In genomic region chr4:85423414-85423813, GRCh38 we compare ENCODE assay signal across 17 cellular contexts. TPM values are rescaled to one million over a fixed set of nuclear protein-coding genes. Genes with fewer than 3 reads are reported as not detected.
DNase-seq lines count a peak whose midpoint lies in the region; ATAC-seq, FAIRE-seq and TF ChIP-seq lines count a peak whose summit lies in the region.
"Had no signal": no experiment of that assay in that cellular context is flagged by ENCODE, and none has a peak within 500 bp of the region (broad histone marks: within the 10 kb centered on the region; RNA-seq: fewer than 3 reads in every experiment).

No MANE protein-coding gene starts in this region.

- H3K27ac ChIP-seq in GM23248 (no peak overlapping the region), keratinocyte (ENCODE audit: control insufficient read depth, insufficient read depth, low read length) (no peak overlapping the region), smooth muscle cell (ENCODE audit: low read depth) (no peak overlapping the region)
- H3K27ac ChIP-seq: colonic mucosa, PC-9 had no signal

- H3K9me3 ChIP-seq in GM23248 (ENCODE audit: low read depth) = no peaks in the 10 kb centered on the region
- H3K9me3 ChIP-seq in keratinocyte (ENCODE audit: control insufficient read depth, low read depth, low read length) = no peaks in the 10 kb centered on the region
- no peaks in the 10 kb centered on the region for H3K9me3 ChIP-seq in smooth muscle cell (replicated peaks; ENCODE audit: low read depth)
- H3K9me3 ChIP-seq: colonic mucosa had no signal

- dilution Hi-C loops in keratinocyte (cut with MboI; ENCODE audit: extremely low pct_ligation_motif_present, low sequenced_read_pairs) = no loop called here

- FAIRE-seq in keratinocyte (lab: Jason Lieb, UNC) = peak; percentile 29

- H3K27me3 ChIP-seq in GM23248 (replicated peaks; ENCODE audit: insufficient read depth) (no peaks in the 10 kb centered on the region), keratinocyte (ENCODE audit: control insufficient read depth, extremely low read depth, insufficient read depth, low read length) (no peaks in the 10 kb centered on the region), smooth muscle cell (ENCODE audit: low read depth) (no peaks in the 10 kb centered on the region)
- H3K27me3 ChIP-seq: colonic mucosa had no signal

- TF ChIP-seq CTCF in keratinocyte (optimal IDR thresholded peaks at IDR 0.05 in 1 of 3, IDR thresholded peaks at IDR 0.05 in 1 of 3, conservative IDR thresholded peaks at IDR 0.05 in 1 of 3; ENCODE audit: extremely low read depth in 1 of 3, insufficient read depth in 2 of 3, low read length in 3 of 3) (no peak), smooth muscle cell (IDR thresholded peaks at IDR 0.05; ENCODE audit: borderline replicate concordance, insufficient read depth, poor library complexity, severe bottlenecking) (no peak)

- no peaks in the 10 kb centered on the region for H3K79me2 ChIP-seq in GM23248 (ENCODE audit: insufficient read depth)
- no peaks in the 10 kb centered on the region for H3K79me2 ChIP-seq in keratinocyte (ENCODE audit: control insufficient read depth, insufficient read depth, low read length)
- no peaks in the 10 kb centered on the region for H3K79me2 ChIP-seq in smooth muscle cell (ENCODE audit: low read depth)

- 29 to 33% methylated on average over 2 of the region's 2 CpGs for WGBS in GM23248 (ENCODE audit: low coverage in 1 of 2, low lambda C conversion rate in 2 of 2, missing lambda C conversion rate in 2 of 2), 2 experiments
- WGBS in smooth muscle cell (ENCODE audit: low lambda C conversion rate) = 79% methylated on average over 2 of the region's 2 CpGs

- H3K4me2 ChIP-seq in GM23248 (ENCODE audit: unreplicated experiment) = no peak overlapping the region
- H3K4me2 ChIP-seq in keratinocyte (ENCODE audit: control insufficient read depth, extremely low read depth, insufficient read depth, low read depth, low read length) = no peak overlapping the region
- H3K4me2 ChIP-seq in smooth muscle cell = no peak overlapping the region
- H3K4me2 ChIP-seq: PC-9 had no signal

- in situ Hi-C loops in GM23248 (cut with MboI) = no loop called here

- H4K20me1 ChIP-seq in GM23248 (ENCODE audit: insufficient read depth) (no peaks in the 10 kb centered on the region), keratinocyte (ENCODE audit: control insufficient read depth, extremely low read depth, insufficient read depth, low read length) (no peaks in the 10 kb centered on the region), smooth muscle cell (ENCODE audit: low read depth) (no peaks in the 10 kb centered on the region)

- H2AFZ ChIP-seq in GM23248 (no peak overlapping the region), keratinocyte (ENCODE audit: control insufficient read depth, low read length) (no peak overlapping the region), smooth muscle cell (ENCODE audit: low read depth) (no peak overlapping the region)
- H2AFZ ChIP-seq: PC-9 had no signal

- no peaks in the 10 kb centered on the region for H3K9me2 ChIP-seq in GM23248 (ENCODE audit: insufficient read depth)

- no peaks in the 10 kb centered on the region for H3K9me1 ChIP-seq in keratinocyte (ENCODE audit: control insufficient read depth, extremely low read depth, insufficient read depth, low read length)

- H3K4me1 ChIP-seq in GM23248 (ENCODE audit: insufficient read depth) (peaks cover 8% of the 10 kb centered on the region), keratinocyte (ENCODE audit: control insufficient read depth, extremely low read depth, insufficient read depth, low read length) (no peaks in the 10 kb centered on the region), smooth muscle cell (ENCODE audit: low read depth) (no peaks in the 10 kb centered on the region)
- H3K4me1 ChIP-seq: colonic mucosa had no signal

- ATAC-seq in GM18519 (IDR thresholded peaks at IDR 0.05; ENCODE audit: low FRiP score, unreplicated experiment) (peak; percentile 59), HG03045 (IDR thresholded peaks at IDR 0.05; ENCODE audit: unreplicated experiment) (no peak)

- H3K4me3 ChIP-seq in GM23248 (no peak overlapping the region), keratinocyte (ENCODE audit: control insufficient read depth in 2 of 3, extremely low read depth in 1 of 3, insufficient read depth in 2 of 3, low read depth in 1 of 3, low read length in 3 of 3) (no peak overlapping the region), smooth muscle cell (no peak overlapping the region)
- H3K4me3 ChIP-seq: colonic mucosa, PC-9 had no signal

- H3F3A ChIP-seq in GM23248 (ENCODE audit: insufficient read depth) = 0 out of 2 replicates have a peak, but pooled peaks cover 9% of the 10 kb centered on the region
- H3F3A ChIP-seq in smooth muscle cell (ENCODE audit: low read depth) = no peaks in the 10 kb centered on the region

- DNase-seq in GM23248 = peak; percentile 13
- peak; percentile 26 for DNase-seq in HS-5 (ENCODE audit: low read depth)
- DNase-seq in keratinocyte (ENCODE audit: low read depth, low spot score) = no peak
- DNase-seq in NCI-H1105 (lab: John Stamatoyannopoulos, UW) = no peak
- DNase-seq in activated CD4-positive, alpha-beta T cell treated with anti-CD3 and anti-CD28 coated beads, Interleukin-2, amount 50 U/mL, for 48 hours = no peak
- no peak for DNase-seq in smooth muscle cell (lab: John Stamatoyannopoulos, UW; ENCODE audit: unreplicated experiment)
- DNase-seq: activated CD4-positive, alpha-beta T cell treated with anti-CD3 and anti-CD28 coated beads for 1 hour; activated T-cell treated with anti-CD3 and anti-CD28 coated beads, Interleukin-2, amount 50 U/mL, for 1 hour; AML-193; amniotic stem cell; colonic mucosa; NCI-H1092; NCI-H446; stimulated activated CD4-positive, alpha-beta T cell treated with anti-CD3 and anti-CD28 coated beads, Interleukin-1b, Interleukin-23, amount 100 ng/mL, for 48 hours had no signal

- H3K36me3 ChIP-seq in GM23248 (ENCODE audit: low read depth) (no peaks in the 10 kb centered on the region), keratinocyte (ENCODE audit: control insufficient read depth in 2 of 2, extremely low read depth in 1 of 2, insufficient read depth in 2 of 2, low read length in 2 of 2) (no peaks in the 10 kb centered on the region), smooth muscle cell (ENCODE audit: low read depth) (no peaks in the 10 kb centered on the region)
- H3K36me3 ChIP-seq: colonic mucosa had no signal

- H3K9ac ChIP-seq in GM23248 = no peak overlapping the region
- no peak overlapping the region for H3K9ac ChIP-seq in keratinocyte (ENCODE audit: control insufficient read depth, extremely low read depth, insufficient read depth, low read length)
- no peak overlapping the region for H3K9ac ChIP-seq in smooth muscle cell (ENCODE audit: low read depth)

RNA-seq across cellular contexts. Expression of gene ARHGAP24, which starts 51.5 kb away (rescaled TPM):
- 26.3 and 31.6 TPM in 2 replicates for total RNA-seq in GM23248 (2014; rRNA removed; shearing (Covaris generic))
- polyA plus RNA-seq in GM23248 (2016; fragmentation: Nextera tagmentation; extraction: Ambion mirVana) (21.9 and 24.1 TPM in 2 replicates), keratinocyte (0.56 to 1.1 TPM (median 0.87 TPM) in 3 replicates), smooth muscle cell (4.9 and 5.3 TPM in 2 replicates)
- polyA plus RNA-seq in keratinocyte (2011; ENCODE audit: low read depth) = 2.8 TPM
- 0.60 and 0.61 TPM in 2 replicates for polyA plus RNA-seq in keratinocyte (2011; cell fraction: cytosol; rRNA removed)
- polyA plus RNA-seq in keratinocyte (2011; cell fraction: nucleus; rRNA removed) = 1.0 and 1.7 TPM in 2 replicates
- 0.32 and 1.7 TPM in 2 replicates for polyA plus RNA-seq in keratinocyte (2012; ENCODE audit: low replicate concordance)
- polyA minus RNA-seq in keratinocyte = 0.66 to 5.3 TPM (median 4.1 TPM) in 3 replicates
- not detected for polyA minus RNA-seq in keratinocyte (2011; cell fraction: cytosol; rRNA and poly(A)+ RNA removed)
- polyA minus RNA-seq in keratinocyte (2011; cell fraction: nucleus; rRNA and poly(A)+ RNA removed) = 3.7 and 4.3 TPM in 2 replicates
- total RNA-seq in smooth muscle cell = 15.7 and 18.2 TPM in 2 replicates

Comparison
In these comparisons a context has a peak if more than half of its experiments do, and no peak if none do; other contexts are left out.
1. DNase-seq: peak in GM23248 (single experiment) and HS-5 (single experiment); none in keratinocyte (single experiment), NCI-H1105 (single experiment), activated CD4-positive, alpha-beta T cell treated with anti-CD3 and anti-CD28 coated beads, Interleukin-2, amount 50 U/mL, for 48 hours (0 of 2) and smooth muscle cell (single experiment).